Comparison of ENCODE assay signal across 8 cellular contexts in the genomic region with DNA sequence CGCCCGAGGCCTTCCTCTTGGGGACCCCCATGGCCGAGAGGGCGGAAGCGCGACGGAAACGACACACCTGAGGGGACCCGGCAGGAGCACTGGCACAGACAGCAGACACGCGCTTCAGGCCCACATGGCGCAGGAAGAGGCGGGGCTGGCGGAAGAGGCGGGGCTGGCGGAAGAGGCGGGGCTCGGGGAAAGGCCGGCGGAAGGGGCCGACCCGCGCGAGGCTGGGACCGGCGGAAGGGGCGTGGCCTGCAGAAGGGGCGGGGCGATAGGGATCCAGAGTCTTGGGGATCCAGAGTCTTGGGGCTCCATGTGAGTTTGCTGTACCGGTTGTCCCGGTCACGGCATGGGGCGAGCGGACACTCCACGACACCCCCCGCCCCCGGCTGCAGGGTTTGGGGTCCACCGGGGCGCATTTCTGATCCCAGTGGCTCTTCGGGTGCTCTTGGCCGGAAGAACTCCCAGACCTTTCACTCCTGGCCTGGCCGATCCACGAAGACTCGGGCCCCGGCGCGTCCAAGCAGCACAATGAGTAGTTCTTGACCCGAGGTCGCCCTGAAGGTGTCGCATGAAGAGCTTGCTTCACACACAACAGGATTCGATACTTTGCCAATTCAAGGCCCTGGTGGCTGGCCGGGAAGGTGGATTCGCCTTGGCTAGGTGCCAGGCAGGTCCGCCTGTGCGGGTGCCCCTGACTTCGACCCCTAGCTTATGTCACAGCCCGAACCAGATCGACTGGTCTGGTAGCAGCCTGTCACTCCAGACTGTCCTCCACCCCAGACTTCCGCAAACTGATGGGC. TPM values are rescaled to one million over a fixed set of nuclear protein-coding genes. Genes with fewer than 3 reads are reported as not detected.
A peak's percentile ranks its signal among the peaks of the same experiment; 100 is the strongest.
DNase-seq lines count a peak whose midpoint lies in the region; ATAC-seq and TF ChIP-seq lines count a peak whose summit lies in the region.

A gene with protein sequence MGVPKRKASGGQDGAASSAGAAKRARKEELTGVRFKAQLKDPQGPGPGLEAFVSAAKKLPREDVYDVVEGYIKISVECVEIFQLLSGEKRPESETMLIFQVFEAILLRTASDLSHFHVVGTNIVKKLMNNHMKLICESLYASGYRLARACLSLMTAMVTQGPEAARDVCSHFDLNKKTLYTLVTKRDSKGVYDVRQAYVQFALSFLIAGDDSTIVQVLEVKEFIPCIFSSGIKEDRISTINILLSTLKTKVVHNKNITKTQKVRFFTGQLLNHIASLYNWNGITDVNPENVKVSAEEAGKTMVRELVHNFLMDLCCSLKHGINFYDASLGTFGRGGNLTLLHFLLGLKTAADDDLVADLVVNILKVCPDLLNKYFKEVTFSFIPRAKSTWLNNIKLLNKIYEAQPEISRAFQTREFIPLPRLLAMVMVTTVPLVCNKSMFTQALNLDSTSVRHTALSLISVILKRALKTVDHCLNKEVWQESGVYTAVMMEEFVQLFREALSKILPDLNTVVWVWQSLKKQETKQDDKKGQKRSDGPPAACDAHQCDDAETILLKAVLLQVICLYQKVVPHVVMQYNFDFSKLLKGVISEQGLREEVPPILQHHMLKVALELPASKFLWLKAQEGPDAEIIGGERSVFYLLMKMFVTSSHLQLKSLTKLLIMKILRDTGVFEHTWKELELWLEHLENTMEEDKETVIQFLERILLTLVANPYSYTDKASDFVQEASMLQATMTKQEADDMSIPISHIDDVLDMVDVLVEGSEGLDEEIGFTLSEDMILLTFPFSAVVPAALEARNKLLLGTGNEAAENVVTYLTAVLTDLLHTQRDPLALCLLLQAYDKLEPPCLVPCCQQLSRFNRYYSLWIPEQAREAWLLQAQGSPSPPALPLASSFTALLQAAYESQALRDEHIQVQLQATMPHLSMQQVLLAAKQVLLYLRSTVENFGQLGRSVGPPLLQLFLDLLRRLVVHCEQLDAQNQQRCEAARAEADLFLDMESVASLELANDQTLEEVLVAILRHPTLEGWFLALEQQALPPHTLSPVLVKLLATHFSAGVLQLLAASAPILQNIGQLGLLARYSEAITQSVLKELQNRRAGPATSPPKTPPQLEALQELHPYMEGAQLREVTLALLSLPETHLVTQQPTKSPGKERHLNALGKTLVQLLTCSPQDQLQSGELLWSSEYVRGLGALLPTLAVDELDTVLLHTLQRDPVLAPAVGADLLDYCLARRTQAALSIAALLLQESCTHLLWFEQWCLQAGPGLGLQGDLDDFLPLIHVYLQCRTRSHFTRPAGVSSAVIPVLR (N-terminal part only) (minus strand): TSS at position 133 of the 797 bp plus-strand sequence. CDS start 102 bp downstream, at position 31.

- no peaks in the 10 kb centered on the region for H3K27me3 ChIP-seq in OCI-LY3 (ENCODE audit: low read depth, low read length)

- H3K9me3 ChIP-seq in OCI-LY3 (ENCODE audit: insufficient read depth, low read length) = no peaks in the 10 kb centered on the region
- no peaks in the 10 kb centered on the region for H3K9me3 ChIP-seq in mucosa of descending colon

- peak; percentile 99 for DNase-seq in D341Med (ENCODE audit: low spot score)
- DNase-seq in HuH-7 (ENCODE audit: low spot score) = peak; percentile 73
- DNase-seq in activated T-cell treated with anti-CD3 and anti-CD28 coated beads for 24 hours (ENCODE audit: low read depth) = peak; percentile 94
- peak; percentile 91 for DNase-seq in epithelial cell of esophagus (ENCODE audit: low read depth)
- DNase-seq in mucosa of descending colon = peak; percentile 95 to 99 (median 97)
- DNase-seq in stimulated activated CD8-positive, alpha-beta memory T cell treated with anti-CD3 and anti-CD28 coated beads, Interleukin-4, amount 100 ng/mL, for 24 hours (ENCODE audit: low read depth) = peak; percentile 93

- peak within 1 kb of the TSS; percentile 78; the same call in 1 of the 2 replicates for H2AFZ ChIP-seq in OCI-LY3 (ENCODE audit: low read depth, low read length)

- H3K79me2 ChIP-seq in OCI-LY3 (ENCODE audit: low read length) = peaks cover 41% of the 10 kb centered on the region

- TF ChIP-seq CTCF in OCI-LY3 (IDR thresholded peaks at IDR 0.05; ENCODE audit: low read depth, low read length) = no peak
- no peak for TF ChIP-seq CTCF in epithelial cell of esophagus (IDR thresholded peaks at IDR 0.05; ENCODE audit: insufficient read depth, low read depth, low read length, missing control alignments)
- TF ChIP-seq CTCF in mucosa of descending colon (IDR thresholded peaks at IDR 0.05) = no peak

- peaks cover 9% of the 10 kb centered on the region for H3K36me3 ChIP-seq in OCI-LY3 (replicated peaks; ENCODE audit: low read depth, low read length)
- H3K36me3 ChIP-seq in mucosa of descending colon (ENCODE audit: low read depth) = no peaks in the 10 kb centered on the region

- ATAC-seq in GM21423 (IDR thresholded peaks at IDR 0.05; ENCODE audit: unreplicated experiment) (peak; percentile 95), mucosa of descending colon (peak; percentile 99)

- peaks cover 17% of the 10 kb centered on the region for H4K20me1 ChIP-seq in OCI-LY3 (ENCODE audit: insufficient read depth, low read length)

- peaks cover 19% of the 10 kb centered on the region for H3K4me1 ChIP-seq in OCI-LY3 (ENCODE audit: low read length)
- no peaks in the 10 kb centered on the region for H3K4me1 ChIP-seq in mucosa of descending colon (ENCODE audit: low read depth)

- peak within 1 kb of the TSS; percentile 84 for H3K4me2 ChIP-seq in OCI-LY3 (ENCODE audit: low read length)

- H3K9ac ChIP-seq in OCI-LY3 (ENCODE audit: low read length) = peak within 1 kb of the TSS; percentile 72

- intact Hi-C loops in mucosa of descending colon (cut with DNase I, micrococcal nuclease) = no loop called here

- peak within 1 kb of the TSS; percentile 9; the same call in 1 of the 2 replicates for H3K27ac ChIP-seq in OCI-LY3 (ENCODE audit: low read length)

- peak within 1 kb of the TSS; percentile 97 for H3K4me3 ChIP-seq in OCI-LY3 (ENCODE audit: low read length)
- peak within 1 kb of the TSS; percentile 67 for H3K4me3 ChIP-seq in epithelial cell of esophagus (ENCODE audit: low read length)
- peak within 1 kb of the TSS; percentile 67 for H3K4me3 ChIP-seq in mucosa of descending colon

RNA-seq across cellular contexts. Expression of the gene that starts here (rescaled TPM):
- total RNA-seq in mucosa of descending colon = 10 to 100 TPM in 1 of 3 donors, 1 to 10 TPM in 2; 8.4 to 13.5 (median 8.7) TPM

Comparison
In these comparisons a context has a peak if more than half of its experiments do, and no peak if none do; other contexts are left out.
1. Peak in every context shown above with its lines: DNase-seq, ATAC-seq, H3K4me3 ChIP-seq and H3K27ac ChIP-seq.